32 cellular contexts compared by ENCODE assay signal in the genomic region with DNA sequence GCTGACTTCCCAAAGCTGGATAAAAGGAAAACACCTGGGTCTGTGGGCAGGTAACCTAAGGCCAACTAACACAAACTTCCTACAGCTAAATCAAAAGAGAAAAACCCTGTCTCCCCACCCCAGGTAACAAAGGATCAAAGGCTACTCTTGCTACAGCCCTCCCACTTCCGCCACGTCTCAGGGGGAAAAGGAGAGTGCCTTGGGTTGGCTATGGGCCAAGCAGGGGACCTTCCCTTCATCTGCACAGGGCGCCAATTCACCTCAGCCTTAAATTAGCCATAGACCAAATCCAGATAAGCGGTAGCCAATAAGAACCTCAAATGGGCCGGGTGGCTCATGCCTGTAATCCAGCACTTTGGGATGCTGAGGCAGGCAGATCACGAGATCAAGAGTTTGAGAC.
"Had no signal": no experiment of that assay in that cellular context is flagged by ENCODE, and none has a peak within 500 bp of the region (broad histone marks: within the 10 kb centered on the region; RNA-seq: fewer than 3 reads in every experiment).

No MANE protein-coding gene starts in this region.

- ATAC-seq: activated CD8-positive, alpha-beta memory T cell treated with anti-CD3 and anti-CD28 coated beads, Interleukin-2, amount 10 ng/mL, durations not matched to agents 7 days and 5 days; activated naive CD8-positive, alpha-beta T cell treated with anti-CD3 and anti-CD28 coated beads, Interleukin-2, amount 50 U/mL, for 24 hours; PC-3; Right ventricle myocardium inferior; SK-N-SH treated with all-trans-retinoic acid at 6 μM for 48 hours had no signal

- DNase-seq: activated CD4-positive, alpha-beta memory T cell treated with anti-CD3 and anti-CD28 coated beads, Interleukin-2, amount 10 ng/mL, durations not matched to agents 7 days and 5 days; activated CD4-positive, alpha-beta T cell treated with anti-CD3 and anti-CD28 coated beads for 1 hour; activated CD4-positive, alpha-beta T cell treated with anti-CD3 and anti-CD28 coated beads for 48 hours; activated CD4-positive, CD25-positive, alpha-beta regulatory T cell; activated CD8-positive, alpha-beta memory T cell treated with anti-CD3 and anti-CD28 coated beads for 24 hours; activated CD8-positive, alpha-beta memory T cell treated with anti-CD3 and anti-CD28 coated beads, Interleukin-2, amount 10 ng/mL, durations not matched to agents 7 days and 5 days; activated CD8-positive, alpha-beta memory T cell treated with anti-CD3 and anti-CD28 coated beads, Interleukin-2, amount 50 U/mL, for 48 hours; activated effector memory CD4-positive, alpha-beta T cell treated with Interleukin-2 at 50 U/mL for 16 hours; activated naive CD4-positive, alpha-beta T cell treated with anti-CD3 and anti-CD28 coated beads, Interleukin-2, amount 10 ng/mL, durations not matched to agents 7 days and 5 days; activated naive CD8-positive, alpha-beta T cell treated with anti-CD3 and anti-CD28 coated beads, Interleukin-2, amount 50 U/mL, for 24 hours; activated T-cell treated with anti-CD3 and anti-CD28 coated beads, Interleukin-2, amount 50 U/mL, for 48 hours; anterior cingulate cortex; caudate nucleus; cerebellar nuclear complex; Kasumi-1; MG63; NCI-H1048; NCI-H1105 treated with DMSO at 0.1 percent for 48 hours; NCI-H146; NCI-H187 treated with DMSO at 0.1 percent for 48 hours; NCI-H2081; NCI-H345; NCI-H524 treated with DMSO at 0.1 percent for 48 hours; NCI-H748 treated with DMSO at 0.1 percent for 48 hours; NK-92 treated with Interleukin-12 subunit alpha and Interleukin-12 subunit beta, amount 100 ng/mL, for 24 hours; PC-3; SIG-M5; T-helper 1 cell; T-helper 2 cell; T-helper 9 cell had no signal
